7 cellular contexts compared by ENCODE assay signal in genomic region chr4:100852326-100852725, GRCh38.
"Had no signal": no experiment of that assay in that cellular context is flagged by ENCODE, and none has a peak within 500 bp of the region (broad histone marks: within the 10 kb centered on the region; RNA-seq: fewer than 3 reads in every experiment).

No MANE protein-coding gene starts in this region.

- ATAC-seq: HepG2, K562 had no signal

- H3K9me3 Mint-ChIP-seq: IgD-negative memory B cell had no signal

- H3K27ac Mint-ChIP-seq: IgD-negative memory B cell had no signal

- H3K4me3 ChIP-seq: K562 had no signal

- FAIRE-seq: HepG2, HTR-8/SVneo, K562 had no signal

- DNase-seq: IMR-90, KBM-7 had no signal

- H3K4me3 Mint-ChIP-seq: IgD-negative memory B cell had no signal

- H3K4me1 Mint-ChIP-seq: IgD-negative memory B cell had no signal

- H3K27me3 Mint-ChIP-seq: IgD-negative memory B cell had no signal

- H3K36me3 Mint-ChIP-seq: IgD-negative memory B cell had no signal

- H3K27ac ChIP-seq: HL-60 had no signal
